Comparison of ENCODE assay signal across 8 cellular contexts in the genomic region with DNA sequence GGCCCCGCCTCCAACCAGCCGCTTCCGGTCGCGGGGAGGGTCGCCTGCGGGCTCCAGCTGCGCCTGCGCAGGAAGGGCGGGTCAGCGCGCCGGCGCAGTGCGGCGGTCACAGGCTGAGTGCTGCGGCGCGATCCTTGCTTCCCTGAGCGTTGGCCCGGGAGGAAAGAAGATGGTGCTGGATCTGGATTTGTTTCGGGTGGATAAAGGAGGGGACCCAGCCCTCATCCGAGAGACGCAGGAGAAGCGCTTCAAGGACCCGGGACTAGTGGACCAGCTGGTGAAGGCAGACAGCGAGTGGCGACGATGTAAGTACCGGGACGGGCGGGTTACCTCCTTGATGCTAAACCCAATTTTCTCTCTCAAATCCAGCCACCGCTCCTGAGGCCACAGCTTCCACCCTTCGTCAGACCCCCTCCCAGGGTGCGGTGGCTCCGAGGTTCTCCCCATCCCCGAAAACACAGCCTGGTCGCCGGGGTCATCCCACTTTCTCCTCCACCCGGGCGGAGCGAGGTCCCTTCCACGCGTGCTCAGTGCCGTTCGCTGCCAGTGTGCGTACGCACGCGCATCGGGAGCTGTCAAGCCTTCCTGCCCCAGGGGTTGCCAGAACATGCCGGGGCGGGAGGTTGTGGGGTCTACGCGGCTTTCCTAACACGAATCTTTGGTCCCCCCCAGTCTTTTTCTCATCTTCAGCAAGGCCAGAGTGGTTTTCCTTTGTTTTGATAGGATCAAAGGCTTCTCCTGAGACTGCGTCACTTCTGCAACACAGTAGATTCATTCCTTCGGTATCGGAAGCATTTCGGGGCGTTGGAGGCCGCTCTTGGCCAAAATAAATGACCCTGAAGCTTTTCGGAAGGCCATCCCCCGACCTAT. TPM values are rescaled to one million over a fixed set of nuclear protein-coding genes. Genes with fewer than 3 reads are reported as not detected.
DNase-seq lines count a peak whose midpoint lies in the region; ATAC-seq lines count a peak whose summit lies in the region.

A gene with protein sequence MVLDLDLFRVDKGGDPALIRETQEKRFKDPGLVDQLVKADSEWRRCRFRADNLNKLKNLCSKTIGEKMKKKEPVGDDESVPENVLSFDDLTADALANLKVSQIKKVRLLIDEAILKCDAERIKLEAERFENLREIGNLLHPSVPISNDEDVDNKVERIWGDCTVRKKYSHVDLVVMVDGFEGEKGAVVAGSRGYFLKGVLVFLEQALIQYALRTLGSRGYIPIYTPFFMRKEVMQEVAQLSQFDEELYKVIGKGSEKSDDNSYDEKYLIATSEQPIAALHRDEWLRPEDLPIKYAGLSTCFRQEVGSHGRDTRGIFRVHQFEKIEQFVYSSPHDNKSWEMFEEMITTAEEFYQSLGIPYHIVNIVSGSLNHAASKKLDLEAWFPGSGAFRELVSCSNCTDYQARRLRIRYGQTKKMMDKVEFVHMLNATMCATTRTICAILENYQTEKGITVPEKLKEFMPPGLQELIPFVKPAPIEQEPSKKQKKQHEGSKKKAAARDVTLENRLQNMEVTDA (plus strand): TSS at position 95 of the 870 bp plus-strand sequence. CDS start 75 bp downstream, at position 170.

- peak; percentile 65 for ATAC-seq in GM21717 (IDR thresholded peaks at IDR 0.05; ENCODE audit: unreplicated experiment)
- ATAC-seq in naive thymus-derived CD4-positive, alpha-beta T cell = peak; percentile 91
- peak; percentile 90 to 93 for ATAC-seq in stimulated activated naive B cell treated with anti-CD40 and anti-IgM and Interleukin-4, amounts not matched to agents 10 μg/mL and 1 μg/mL and 100 μg/mL, for 72 hours (replicated peaks)

- DNase-seq in DMS79 (lab: John Stamatoyannopoulos, UW) (peak; percentile 83), KBM-7 (peak; percentile 84), RKO (ENCODE audit: low spot score) (peak; percentile 83), fibroblast of gingiva (ENCODE audit: low read depth) (peak; percentile 78)
- DNase-seq in activated T-helper 1 cell treated with anti-CD3 and anti-CD28 coated beads, Interleukin-12 subunit alpha, Interleukin-12 subunit beta, Interleukin-2, Interleukin-4 antibody, amounts not matched to agents 30 ng/mL and 10 ng/mL and 1 ng/mL, durations not matched to agents 14 hours and 24 hours and 36 hours (ENCODE audit: low spot score) = peak; percentile 88
- peak; percentile 77 to 96 (median 91) for DNase-seq in naive thymus-derived CD4-positive, alpha-beta T cell
- DNase-seq in stimulated activated naive B cell treated with anti-CD40 and anti-IgM and Interleukin-4, amounts not matched to agents 10 μg/mL and 1 μg/mL and 100 μg/mL, for 72 hours = peak; percentile 57

- CTCF ChIA-PET in naive thymus-derived CD4-positive, alpha-beta T cell (lab: Charles Lee) = interaction anchor here (0.6 to 1.7 kb wide), 4 partner anchors 20 to 1132 kb away, joined by 3 read pairs; no protein-coding TSS in a partner anchor

- peaks cover 22 to 27% of the 10 kb centered on the region in 2 donors for H3K4me1 ChIP-seq in naive thymus-derived CD4-positive, alpha-beta T cell (ENCODE audit: control insufficient read depth in 2 of 2, insufficient read depth in 2 of 2, low read length in 2 of 2)

- H3K4me3 ChIP-seq in naive thymus-derived CD4-positive, alpha-beta T cell (ENCODE audit: low read length) = peak within 1 kb of the TSS; percentile 97

- H3K27ac ChIP-seq in naive thymus-derived CD4-positive, alpha-beta T cell (ENCODE audit: low read depth, low read length) = peak within 1 kb of the TSS; percentile 85

- H3K36me3 Mint-ChIP-seq in activated T-helper 1 cell treated with anti-CD3 and anti-CD28 coated beads, Interleukin-12 subunit alpha, Interleukin-12 subunit beta, Interleukin-2, Interleukin-4 antibody, amounts not matched to agents 30 ng/mL and 10 ng/mL and 1 ng/mL, durations not matched to agents 14 hours and 24 hours and 36 hours (ENCODE audit: low read depth) = peaks cover 29% of the 10 kb centered on the region
- peaks cover 4 to 21% (median 11%) of the 10 kb centered on the region in 5 donors for H3K36me3 Mint-ChIP-seq in naive thymus-derived CD4-positive, alpha-beta T cell
- H3K36me3 Mint-ChIP-seq in stimulated activated naive B cell treated with anti-CD40 and anti-IgM and Interleukin-4, amounts not matched to agents 10 μg/mL and 1 μg/mL and 100 μg/mL, for 72 hours = peaks cover 18 to 27% of the 10 kb centered on the region in 2 donors

- in situ Hi-C loops in KBM-7 (cut with MboI; ENCODE audit: low pct_unique_long_range_greater_than_20kb, low sequenced_read_pairs) = no loop called here

- H3K36me3 ChIP-seq in naive thymus-derived CD4-positive, alpha-beta T cell (ENCODE audit: control insufficient read depth in 2 of 3, insufficient read depth in 3 of 3, low read length in 3 of 3) = peaks cover 0 to 4% (median 0%) of the 10 kb centered on the region in 3 experiments

- H3K27ac Mint-ChIP-seq in activated T-helper 1 cell treated with anti-CD3 and anti-CD28 coated beads, Interleukin-12 subunit alpha, Interleukin-12 subunit beta, Interleukin-2, Interleukin-4 antibody, amounts not matched to agents 30 ng/mL and 10 ng/mL and 1 ng/mL, durations not matched to agents 14 hours and 24 hours and 36 hours = peak within 1 kb of the TSS; percentile 94
- peak within 1 kb of the TSS; percentile 85 to 98 (median 97) for H3K27ac Mint-ChIP-seq in naive thymus-derived CD4-positive, alpha-beta T cell
- H3K27ac Mint-ChIP-seq in stimulated activated naive B cell treated with anti-CD40 and anti-IgM and Interleukin-4, amounts not matched to agents 10 μg/mL and 1 μg/mL and 100 μg/mL, for 72 hours = peak within 1 kb of the TSS; percentile 96

- peaks cover 3% of the 10 kb centered on the region for H3K27me3 Mint-ChIP-seq in activated T-helper 1 cell treated with anti-CD3 and anti-CD28 coated beads, Interleukin-12 subunit alpha, Interleukin-12 subunit beta, Interleukin-2, Interleukin-4 antibody, amounts not matched to agents 30 ng/mL and 10 ng/mL and 1 ng/mL, durations not matched to agents 14 hours and 24 hours and 36 hours (ENCODE audit: insufficient read depth)
- peaks cover 0 to 4% (median 0%) of the 10 kb centered on the region in 5 donors for H3K27me3 Mint-ChIP-seq in naive thymus-derived CD4-positive, alpha-beta T cell
- no peaks in the 10 kb centered on the region for H3K27me3 Mint-ChIP-seq in stimulated activated naive B cell treated with anti-CD40 and anti-IgM and Interleukin-4, amounts not matched to agents 10 μg/mL and 1 μg/mL and 100 μg/mL, for 72 hours

- H3K9me3 Mint-ChIP-seq in activated T-helper 1 cell treated with anti-CD3 and anti-CD28 coated beads, Interleukin-12 subunit alpha, Interleukin-12 subunit beta, Interleukin-2, Interleukin-4 antibody, amounts not matched to agents 30 ng/mL and 10 ng/mL and 1 ng/mL, durations not matched to agents 14 hours and 24 hours and 36 hours = peaks cover 4% of the 10 kb centered on the region
- no peaks in the 10 kb centered on the region for H3K9me3 Mint-ChIP-seq in naive thymus-derived CD4-positive, alpha-beta T cell
- H3K9me3 Mint-ChIP-seq in stimulated activated naive B cell treated with anti-CD40 and anti-IgM and Interleukin-4, amounts not matched to agents 10 μg/mL and 1 μg/mL and 100 μg/mL, for 72 hours = no peaks in the 10 kb centered on the region

- POLR2A ChIA-PET in naive thymus-derived CD4-positive, alpha-beta T cell (lab: Charles Lee) = interaction anchor here (0.7 to 2.1 kb wide), 15 partner anchors 10 to 568 kb away, joined by 3 to 31 read pairs (median 3); a partner anchor contains a TSS

- intact Hi-C loops in activated T-helper 1 cell treated with anti-CD3 and anti-CD28 coated beads, Interleukin-12 subunit alpha, Interleukin-12 subunit beta, Interleukin-2, Interleukin-4 antibody, amounts not matched to agents 30 ng/mL and 10 ng/mL and 1 ng/mL, durations not matched to agents 14 hours and 24 hours and 36 hours (cut with micrococcal nuclease) = loop anchor here (1.0 to 5.0 kb wide), 12 partner anchors 13 to 818 kb away; a partner anchor contains a TSS
- intact Hi-C loops in naive thymus-derived CD4-positive, alpha-beta T cell (cut with micrococcal nuclease) = loop anchor here (1.0 to 10.0 kb wide), 22 partner anchors 13 to 1191 kb away; a partner anchor contains a TSS

- peak within 1 kb of the TSS; percentile 94 for H3K4me3 Mint-ChIP-seq in activated T-helper 1 cell treated with anti-CD3 and anti-CD28 coated beads, Interleukin-12 subunit alpha, Interleukin-12 subunit beta, Interleukin-2, Interleukin-4 antibody, amounts not matched to agents 30 ng/mL and 10 ng/mL and 1 ng/mL, durations not matched to agents 14 hours and 24 hours and 36 hours
- peak within 1 kb of the TSS; percentile 94 to 100 (median 98) for H3K4me3 Mint-ChIP-seq in naive thymus-derived CD4-positive, alpha-beta T cell
- H3K4me3 Mint-ChIP-seq in stimulated activated naive B cell treated with anti-CD40 and anti-IgM and Interleukin-4, amounts not matched to agents 10 μg/mL and 1 μg/mL and 100 μg/mL, for 72 hours = peak within 1 kb of the TSS; percentile 93 to 99

- H3K9me3 ChIP-seq in naive thymus-derived CD4-positive, alpha-beta T cell (ENCODE audit: control insufficient read depth in 2 of 3, low read length in 3 of 3) = no peaks in the 10 kb centered on the region

- peaks cover 37% of the 10 kb centered on the region for H3K4me1 Mint-ChIP-seq in activated T-helper 1 cell treated with anti-CD3 and anti-CD28 coated beads, Interleukin-12 subunit alpha, Interleukin-12 subunit beta, Interleukin-2, Interleukin-4 antibody, amounts not matched to agents 30 ng/mL and 10 ng/mL and 1 ng/mL, durations not matched to agents 14 hours and 24 hours and 36 hours (ENCODE audit: low read depth)
- peaks cover 34 to 47% (median 42%) of the 10 kb centered on the region in 7 donors for H3K4me1 Mint-ChIP-seq in naive thymus-derived CD4-positive, alpha-beta T cell
- H3K4me1 Mint-ChIP-seq in stimulated activated naive B cell treated with anti-CD40 and anti-IgM and Interleukin-4, amounts not matched to agents 10 μg/mL and 1 μg/mL and 100 μg/mL, for 72 hours = peaks cover 25 to 36% of the 10 kb centered on the region in 2 donors

- no peaks in the 10 kb centered on the region for H3K27me3 ChIP-seq in naive thymus-derived CD4-positive, alpha-beta T cell (ENCODE audit: control insufficient read depth in 2 of 2, insufficient read depth in 2 of 2, low read length in 2 of 2)

RNA-seq across cellular contexts. Expression of the gene that starts here (rescaled TPM):
- 147 and 154 TPM in 2 replicates for total RNA-seq in activated T-helper 1 cell treated with anti-CD3 and anti-CD28 coated beads, Interleukin-12 subunit alpha, Interleukin-12 subunit beta, Interleukin-2, Interleukin-4 antibody, amounts not matched to agents 30 ng/mL and 10 ng/mL and 1 ng/mL, durations not matched to agents 14 hours and 24 hours and 36 hours
- total RNA-seq in naive thymus-derived CD4-positive, alpha-beta T cell = 100 to 1,000 TPM; 110 to 173 (median 135) TPM
- polyA plus RNA-seq in naive thymus-derived CD4-positive, alpha-beta T cell = 100 to 1,000 TPM; 134 to 179 TPM

Comparison
In these comparisons a context has a peak if more than half of its experiments do, and no peak if none do; other contexts are left out.
1. Peak in every context shown above with its lines: DNase-seq, ATAC-seq, H3K4me3 ChIP-seq and H3K27ac ChIP-seq.